Comparison of ENCODE assay signal across 7 cellular contexts in genomic region chr12:101570022-101570421, GRCh38. TPM values are rescaled to one million over a fixed set of nuclear protein-coding genes. Genes with fewer than 3 reads are reported as not detected.
A peak's percentile ranks its signal among the peaks of the same experiment; 100 is the strongest.
DNase-seq lines count a peak whose midpoint lies in the region; ATAC-seq and TF ChIP-seq lines count a peak whose summit lies in the region.

No MANE protein-coding gene starts in this region.

- no peak overlapping the region for H3K27ac ChIP-seq in GM23338 (ENCODE audit: low read depth)
- H3K27ac ChIP-seq in trophoblast cell (ENCODE audit: low read depth, low read length) = no peak overlapping the region

- ATAC-seq in GM23338 (peak; percentile 23; the same call in 1 of the 3 replicates), GM19467 (IDR thresholded peaks at IDR 0.05; ENCODE audit: unreplicated experiment) (no peak), natural killer cell (no peak)

- peak; percentile 41 to 47; a peak in 3 of 4 replicates for TF ChIP-seq CTCF in GM23338 (conservative IDR thresholded peaks at IDR 0.05; ENCODE audit: low read depth in 2 of 2)
- peak; percentile 52 for TF ChIP-seq CTCF in epithelial cell of proximal tubule (conservative IDR thresholded peaks at IDR 0.05; ENCODE audit: low read depth, low read length)
- TF ChIP-seq CTCF in CD14-positive monocyte (IDR thresholded peaks at IDR 0.05) = no peak
- TF ChIP-seq CTCF in natural killer cell (IDR thresholded peaks at IDR 0.05) = no peak

- no peak overlapping the region for H3K9ac ChIP-seq in trophoblast cell (ENCODE audit: low read length)

- no peak overlapping the region for H3K4ac ChIP-seq in trophoblast cell (ENCODE audit: low read depth, low read length)

- no peak overlapping the region for H2AFZ ChIP-seq in GM23338
- no peak overlapping the region for H2AFZ ChIP-seq in trophoblast cell (ENCODE audit: insufficient read depth, low read length, poor library complexity)

- peaks cover 2% of the 10 kb centered on the region; the same call in 2 of the 3 replicates for H3K9me3 Mint-ChIP-seq in GM23338
- peaks cover 0 to 4% (median 0%) of the 10 kb centered on the region in 7 donors for H3K9me3 Mint-ChIP-seq in CD14-positive monocyte
- H3K9me3 Mint-ChIP-seq in natural killer cell = no peaks in the 10 kb centered on the region

- no CpG with 5 or more reads among the region's 3 CpGs for WGBS in trophoblast cell (ENCODE audit: extremely low coverage, insufficient coverage, insufficient read length)

- no peaks in the 10 kb centered on the region for H3K36me3 Mint-ChIP-seq in GM23338 (ENCODE audit: low read depth)
- H3K36me3 Mint-ChIP-seq in CD14-positive monocyte = no peaks in the 10 kb centered on the region
- no peaks in the 10 kb centered on the region for H3K36me3 Mint-ChIP-seq in natural killer cell

- peaks cover 4% of the 10 kb centered on the region for H3K27me3 Mint-ChIP-seq in GM23338 (ENCODE audit: insufficient read depth, low read depth, poor library complexity)
- H3K27me3 Mint-ChIP-seq in CD14-positive monocyte (ENCODE audit: low read depth in 3 of 3) = peaks cover 0 to 8% (median 0%) of the 10 kb centered on the region in 3 donors
- H3K27me3 Mint-ChIP-seq in natural killer cell (ENCODE audit: low read depth in 2 of 2) = peaks cover 12 to 21% of the 10 kb centered on the region in 2 donors

- no peaks in the 10 kb centered on the region for H3K9me3 ChIP-seq in trophoblast cell (ENCODE audit: insufficient read depth, low read depth, low read length)

- H3F3A ChIP-seq in GM23338 (replicated peaks; ENCODE audit: low read depth) = no peaks in the 10 kb centered on the region

- no peaks in the 10 kb centered on the region for H4K20me1 ChIP-seq in GM23338 (replicated peaks; ENCODE audit: insufficient read depth)

- H3K4me1 Mint-ChIP-seq in GM23338 (peaks cover 39% of the 10 kb centered on the region), CD14-positive monocyte (peaks cover 16% of the 10 kb centered on the region), natural killer cell (peaks cover 0 to 4% of the 10 kb centered on the region in 2 donors)

- DNase-seq in GM23338 (ENCODE audit: low spot score) = peak; percentile 30
- peak; percentile 14 for DNase-seq in NCI-H774 (lab: John Stamatoyannopoulos, UW)
- peak; percentile 22 for DNase-seq in epithelial cell of proximal tubule (ENCODE audit: low read depth)
- peak; percentile 14 to 48 for DNase-seq in trophoblast cell
- no peak for DNase-seq in CD14-positive monocyte (ENCODE audit: low spot score)
- no peak for DNase-seq in natural killer cell

- H3K4me2 ChIP-seq in GM23338 = no peak overlapping the region
- no peak overlapping the region for H3K4me2 ChIP-seq in trophoblast cell (ENCODE audit: low read length)

- no peak overlapping the region for H3K14ac ChIP-seq in trophoblast cell (ENCODE audit: low read length)

- H3K18ac ChIP-seq in trophoblast cell (ENCODE audit: low read length) = no peak overlapping the region

- no peak overlapping the region for H2BK120ac ChIP-seq in trophoblast cell (ENCODE audit: insufficient read depth, low read length, poor library complexity)

- no peak overlapping the region for H2AK5ac ChIP-seq in trophoblast cell (ENCODE audit: low read length)

- H3K79me1 ChIP-seq in trophoblast cell (ENCODE audit: low read length) = no peaks in the 10 kb centered on the region

- no peak overlapping the region for H4K12ac ChIP-seq in trophoblast cell (ENCODE audit: low read depth, low read length)

- H3K36me3 ChIP-seq in GM23338 (ENCODE audit: insufficient read depth) (no peaks in the 10 kb centered on the region), trophoblast cell (ENCODE audit: control insufficient read depth in 1 of 2, insufficient read depth in 2 of 2, low read length in 2 of 2) (no peaks in the 10 kb centered on the region)

- intact Hi-C loops in CD14-positive monocyte (cut with micrococcal nuclease) = no loop called here
- intact Hi-C loops in natural killer cell (cut with micrococcal nuclease) = no loop called here

- H3K27me3 ChIP-seq in GM23338 (ENCODE audit: insufficient read depth) (no peaks in the 10 kb centered on the region), trophoblast cell (ENCODE audit: insufficient read depth, low read length) (no peaks in the 10 kb centered on the region)

- H4K91ac ChIP-seq in trophoblast cell (ENCODE audit: low read depth, low read length) = no peak overlapping the region

- H3K27ac Mint-ChIP-seq in GM23338 (no peak overlapping the region), CD14-positive monocyte (no peak overlapping the region), natural killer cell (no peak overlapping the region)

- no peak overlapping the region for H3K4me3 Mint-ChIP-seq in GM23338
- H3K4me3 Mint-ChIP-seq in CD14-positive monocyte = peak overlapping the region in 1 of 2 donors; percentile 87
- H3K4me3 Mint-ChIP-seq in natural killer cell = no peak overlapping the region

- H2BK12ac ChIP-seq in trophoblast cell (ENCODE audit: low read length) = no peak overlapping the region

- H3K4me1 ChIP-seq in GM23338 (ENCODE audit: insufficient read depth) (peaks cover 36% of the 10 kb centered on the region), trophoblast cell (ENCODE audit: control insufficient read depth in 1 of 2, insufficient read depth in 2 of 2, low read length in 2 of 2) (no peaks in the 10 kb centered on the region)

- H2BK5ac ChIP-seq in trophoblast cell (ENCODE audit: low read depth, low read length, poor library complexity) = no peak overlapping the region

- no peak overlapping the region for H3K23ac ChIP-seq in trophoblast cell (ENCODE audit: low read length)

- no peak overlapping the region for H3K4me3 ChIP-seq in GM23338
- no peak overlapping the region for H3K4me3 ChIP-seq in epithelial cell of proximal tubule (ENCODE audit: low read depth, low read length)
- no peak overlapping the region for H3K4me3 ChIP-seq in trophoblast cell (ENCODE audit: low read depth, low read length)

- no peak overlapping the region for H4K8ac ChIP-seq in trophoblast cell (ENCODE audit: low read depth, low read length)

- H3K79me2 ChIP-seq in GM23338 (replicated peaks; ENCODE audit: insufficient read depth) (no peaks in the 10 kb centered on the region), trophoblast cell (ENCODE audit: control insufficient read depth, insufficient read depth, low read length, poor library complexity) (no peaks in the 10 kb centered on the region)

- no peaks in the 10 kb centered on the region for H3K9me2 ChIP-seq in GM23338 (ENCODE audit: insufficient read depth)

TF ChIP-seq in GM23338, 12 proteins besides CTCF, POLR2A, EP300 and RAD21 (continues in another document):
- TF ChIP-seq ZNF331 (CRISPR knock-in tag; IDR thresholded peaks at IDR 0.05; ENCODE audit: low read depth) = no peak
- TF ChIP-seq REST (IDR thresholded peaks at IDR 0.05; ENCODE audit: unreplicated experiment) = no peak
- TF ChIP-seq NANOG (IDR thresholded peaks at IDR 0.05; ENCODE audit: borderline replicate concordance) = no peak
- TF ChIP-seq ZNF114 (CRISPR knock-in tag; IDR thresholded peaks at IDR 0.05) = no peak
- TF ChIP-seq EZH2phosphoT487 (IDR thresholded peaks at IDR 0.05; ENCODE audit: unreplicated experiment) = no peak
- no peak for TF ChIP-seq JUNB (IDR thresholded peaks at IDR 0.05; ENCODE audit: unreplicated experiment)
- TF ChIP-seq ETS1 (IDR thresholded peaks at IDR 0.05) = no peak
- TF ChIP-seq POLR2AphosphoS5 (IDR thresholded peaks at IDR 0.05; ENCODE audit: low read depth) = no peak
- TF ChIP-seq CREB1 (CRISPR knock-in tag; IDR thresholded peaks at IDR 0.05; ENCODE audit: low read depth) = no peak
- TF ChIP-seq EZH2 (IDR thresholded peaks at IDR 0.05; ENCODE audit: low read depth, unreplicated experiment) = no peak

RNA-seq across cellular contexts. Expression of gene MYBPC1, which starts 24.7 kb away (rescaled TPM):
- 0.54 TPM in 1 of 2 replicates, not detected in the other for total RNA-seq in GM23338 (2014; rRNA removed; shearing (Covaris generic))
- 0.18 TPM in 1 of 2 replicates, not detected in the other for polyA plus RNA-seq in GM23338 (2016; fragmentation: Nextera tagmentation; extraction: Ambion mirVana)
- total RNA-seq in epithelial cell of proximal tubule = not detected in 2 replicates
- not detected in 2 replicates for polyA plus RNA-seq in trophoblast cell (2013)
- polyA plus RNA-seq in CD14-positive monocyte = under 1 TPM in 1 of 2 donors, not detected in 1; 0.16 TPM
- not detected for total RNA-seq in natural killer cell

Comparison
In these comparisons a context has a peak if more than half of its experiments do, and no peak if none do; other contexts are left out.
1. DNase-seq: peak in GM23338 (single experiment), NCI-H774 (single experiment), epithelial cell of proximal tubule (single experiment) and trophoblast cell (2 of 2); none in CD14-positive monocyte (single experiment) and natural killer cell (single experiment).
2. CTCF ChIP-seq: peak in GM23338 (2 of 2) and epithelial cell of proximal tubule (single experiment); none in CD14-positive monocyte (single experiment) and natural killer cell (single experiment).